11 cellular contexts compared by ENCODE assay signal in genomic region chr6:50966532-50966931, GRCh38.
DNase-seq lines count a peak whose midpoint lies in the region; ATAC-seq and TF ChIP-seq lines count a peak whose summit lies in the region.
"Had no signal": no experiment of that assay in that cellular context is flagged by ENCODE, and none has a peak within 500 bp of the region (broad histone marks: within the 10 kb centered on the region; RNA-seq: fewer than 3 reads in every experiment).

No MANE protein-coding gene starts in this region.

- DNase-seq in GM13976 (ENCODE audit: low spot score) (peak; percentile 38), LNCaP clone FGC (ENCODE audit: low read depth) (peak; percentile 27), NCI-H1417 (lab: John Stamatoyannopoulos, UW) (no peak), neural progenitor cell (ENCODE audit: low spot score) (no peak), NCI-H345 treated with DMSO at 0.1 percent for 48 hours (lab: John Stamatoyannopoulos, UW; ENCODE audit: unreplicated experiment) (no peak)
- DNase-seq in activated CD4-positive, alpha-beta T cell treated with anti-CD3 and anti-CD28 coated beads, Interleukin-2, amount 50 U/mL, for 4 hours: no peak
- DNase-seq: EL, NCI-H1092 treated with DMSO at 0.1 percent for 48 hours had no signal

- in situ Hi-C loops in GM13976 (cut with MboI; ENCODE audit: low sequenced_read_pairs, unreplicated experiment): no loop called here

- no peaks in the 10 kb centered on the region for H3K27me3 Mint-ChIP-seq in neural progenitor cell (ENCODE audit: insufficient read depth, low read depth)

- H3K36me3 ChIP-seq in neural progenitor cell: no peaks in the 10 kb centered on the region

- H3K4me1 ChIP-seq in neural progenitor cell: no peaks in the 10 kb centered on the region

- no peaks in the 10 kb centered on the region for H3K79me2 ChIP-seq in neural progenitor cell (ENCODE audit: low read depth)

- no peaks in the 10 kb centered on the region for H3K36me3 Mint-ChIP-seq in neural progenitor cell

- H3K27me3 ChIP-seq in neural progenitor cell: no peaks in the 10 kb centered on the region

- TF ChIP-seq CTCF in GM13976 (IDR thresholded peaks at IDR 0.05; ENCODE audit: borderline replicate concordance, control extremely low read depth, extremely low read depth, insufficient read depth, missing control alignments) (no peak), LNCaP clone FGC (IDR thresholded peaks at IDR 0.05; ENCODE audit: control insufficient read depth, extremely low read depth, insufficient read depth) (no peak), neural progenitor cell (IDR thresholded peaks at IDR 0.05) (no peak)

- H3K9ac ChIP-seq in neural progenitor cell: no peak overlapping the region

- H3K4me1 Mint-ChIP-seq in neural progenitor cell: no peaks in the 10 kb centered on the region

- H3F3A ChIP-seq in neural progenitor cell (ENCODE audit: low read depth): no peaks in the 10 kb centered on the region

- H3K4me3 ChIP-seq in LNCaP clone FGC (ENCODE audit: low read depth, low read length): no peak overlapping the region
- no peak overlapping the region for H3K4me3 ChIP-seq in neural progenitor cell

- no peak overlapping the region for H3K4me2 ChIP-seq in neural progenitor cell

- H4K20me1 ChIP-seq in neural progenitor cell (ENCODE audit: low read depth): no peaks in the 10 kb centered on the region

- H3K9me3 Mint-ChIP-seq in neural progenitor cell: no peaks in the 10 kb centered on the region

- no peak overlapping the region for H3K27ac Mint-ChIP-seq in neural progenitor cell

- ATAC-seq in GM19467 (IDR thresholded peaks at IDR 0.05; ENCODE audit: unreplicated experiment) (peak; percentile 92), HG02943 (IDR thresholded peaks at IDR 0.05; ENCODE audit: low read depth, unreplicated experiment) (peak; percentile 83)

- H3K9me3 ChIP-seq in neural progenitor cell (ENCODE audit: low read depth): no peaks in the 10 kb centered on the region

- H3K4me3 Mint-ChIP-seq in neural progenitor cell: no peak overlapping the region

- H2AFZ ChIP-seq in neural progenitor cell (replicated peaks): no peak overlapping the region

- no peak overlapping the region for H3K27ac ChIP-seq in neural progenitor cell
- H3K27ac ChIP-seq: VCaP had no signal

Comparison
In these comparisons a context has a peak if more than half of its experiments do, and no peak if none do; other contexts are left out.
1. DNase-seq: peak in GM13976 (single experiment) and LNCaP clone FGC (single experiment); none in NCI-H1417 (0 of 3), neural progenitor cell (single experiment), NCI-H345 treated with DMSO at 0.1 percent for 48 hours (single experiment) and activated CD4-positive, alpha-beta T cell treated with anti-CD3 and anti-CD28 coated beads, Interleukin-2, amount 50 U/mL, for 4 hours (0 of 2).